Comparison of ENCODE assay signal across 9 cellular contexts in the genomic region with DNA sequence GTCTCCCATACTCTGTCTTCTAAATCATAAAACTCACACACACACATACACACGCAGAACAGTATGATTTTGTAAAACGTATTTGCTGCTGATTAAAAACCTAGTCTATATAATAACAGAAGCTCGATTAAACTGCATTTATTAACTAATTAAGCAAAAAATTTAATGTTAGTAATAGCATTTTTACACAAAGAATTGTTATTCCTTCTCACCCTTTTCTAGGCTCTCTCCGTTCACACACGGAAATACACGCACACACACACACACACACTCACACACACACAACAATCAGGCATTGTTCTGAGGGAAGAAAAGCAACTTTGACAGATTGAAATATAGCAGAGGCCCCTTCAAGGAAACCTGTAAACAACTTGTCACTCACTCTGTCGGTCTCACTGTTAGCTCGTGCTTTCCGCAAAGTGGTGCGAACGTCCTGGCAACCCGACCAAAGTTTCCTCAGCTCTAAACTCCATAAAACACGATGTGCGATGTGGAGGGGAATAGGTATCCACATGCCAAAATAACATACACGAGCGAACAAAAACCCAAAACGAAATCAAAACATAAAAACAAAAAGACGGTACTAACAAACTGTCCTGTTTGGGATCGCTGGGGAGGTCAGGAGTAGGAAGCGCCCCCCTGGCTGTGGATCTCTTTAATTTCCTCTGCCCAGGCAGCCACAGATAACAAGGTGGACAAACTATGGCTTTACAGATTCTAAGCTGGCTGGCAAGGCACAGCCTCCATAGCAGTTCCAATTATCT. TPM values are rescaled to one million over a fixed set of nuclear protein-coding genes. Genes with fewer than 3 reads are reported as not detected.
DNase-seq lines count a peak whose midpoint lies in the region; ATAC-seq and TF ChIP-seq lines count a peak whose summit lies in the region.
"Had no signal": no experiment of that assay in that cellular context is flagged by ENCODE, and none has a peak within 500 bp of the region (broad histone marks: within the 10 kb centered on the region; RNA-seq: fewer than 3 reads in every experiment).

No MANE protein-coding gene starts in this region.

- H3K27ac ChIP-seq in brain microvascular endothelial cell (no peak overlapping the region), spleen (peak overlapping the region in 2 of 8 donors; percentile 5 to 16)
- H3K27ac ChIP-seq: adrenal gland had no signal

- no peak for ATAC-seq in stimulated activated naive CD8-positive, alpha-beta T cell treated with anti-CD3 and anti-CD28 coated beads, Interleukin-15, Interleukin-2, amounts not matched to agents 100 U/mL and 50 U/mL, for 24 hours
- no peak for ATAC-seq in GM21576 (IDR thresholded peaks at IDR 0.05; ENCODE audit: unreplicated experiment)

- no peak for TF ChIP-seq POLR2A in spleen (IDR thresholded peaks at IDR 0.05)

- H3K4me3 ChIP-seq in brain microvascular endothelial cell (ENCODE audit: low read depth, low read length) (peak overlapping the region; percentile 59), spleen (peak overlapping the region in 6 of 8 donors; percentile 9 to 57 (median 26))

- H3K36me3 ChIP-seq in brain microvascular endothelial cell (replicated peaks) (no peaks in the 10 kb centered on the region), spleen (no peaks in the 10 kb centered on the region)
- H3K36me3 ChIP-seq: adrenal gland had no signal

- no peak for TF ChIP-seq RAD21 in Ishikawa (IDR thresholded peaks at IDR 0.05; ENCODE audit: low read depth)

- TF ChIP-seq CTCF in brain microvascular endothelial cell (IDR thresholded peaks at IDR 0.05; ENCODE audit: low read depth, low read length, missing control alignments): no peak
- no peak for TF ChIP-seq CTCF in spleen (IDR thresholded peaks at IDR 0.05 in 8 of 11, conservative IDR thresholded peaks at IDR 0.05 in 3 of 11)

- no peaks in the 10 kb centered on the region for H3K9me3 ChIP-seq in spleen
- H3K9me3 ChIP-seq: adrenal gland had no signal

- in situ Hi-C loops in brain microvascular endothelial cell (cut with HindIII; ENCODE audit: low pct_ligation_motif_present, low sequenced_read_pairs): no loop called here

- WGBS in spleen, 5 donors: 5 to 9% (median 6%) methylated on average over 20 of the region's 20 CpGs

- TF ChIP-seq EP300 in Ishikawa (IDR thresholded peaks at IDR 0.05; ENCODE audit: borderline replicate concordance): no peak

- H3K27me3 ChIP-seq in brain microvascular endothelial cell (replicated peaks) (no peaks in the 10 kb centered on the region), spleen (replicated peaks in 1 of 7) (peaks cover 0 to 34% (median 0%) of the 10 kb centered on the region in 7 donors)

- H3K4me1 ChIP-seq in spleen: peaks cover 0 to 18% (median 0%) of the 10 kb centered on the region in 6 donors
- H3K4me1 ChIP-seq: adrenal gland had no signal

- DNase-seq in brain microvascular endothelial cell (peak; percentile 13), iris pigment epithelial cell (ENCODE audit: low read depth) (peak; percentile 28), spleen (no peak), AG08395 (ENCODE audit: low spot score) (no peak), hepatic stellate cell (ENCODE audit: low spot score) (no peak)
- DNase-seq in stimulated activated naive CD8-positive, alpha-beta T cell treated with anti-CD3 and anti-CD28 coated beads, Interleukin-15, Interleukin-2, amounts not matched to agents 100 U/mL and 50 U/mL, for 24 hours: no peak

- intact Hi-C loops in spleen (cut with DNase I; ENCODE audit: low total_unique reads): no loop called here

TF ChIP-seq in Ishikawa, 13 proteins besides CTCF, POLR2A, EP300 and RAD21:
- TF ChIP-seq NFIC (IDR thresholded peaks at IDR 0.05): no peak
- no peak for TF ChIP-seq TAF1 (IDR thresholded peaks at IDR 0.05; ENCODE audit: low read depth)
- TF ChIP-seq, protein P1, sequence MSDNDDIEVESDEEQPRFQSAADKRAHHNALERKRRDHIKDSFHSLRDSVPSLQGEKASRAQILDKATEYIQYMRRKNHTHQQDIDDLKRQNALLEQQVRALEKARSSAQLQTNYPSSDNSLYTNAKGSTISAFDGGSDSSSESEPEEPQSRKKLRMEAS (IDR thresholded peaks at IDR 0.05): 0 out of 2 replicates have a peak, but pooled peaks have one; percentile 6

RNA-seq across cellular contexts. Expression of a gene that starts 0.7 kb away (rescaled TPM):
- 10 to 100 TPM in 4 of 7 donors, 1 to 10 TPM in 3; 7.4 to 21.3 (median 14.4) TPM for total RNA-seq in spleen
- polyA plus RNA-seq in spleen: under 1 TPM; 0.20 to 0.35 (median 0.35) TPM

Comparison
In these comparisons a context has a peak if more than half of its experiments do, and no peak if none do; other contexts are left out.
1. DNase-seq: peak in brain microvascular endothelial cell (single experiment) and iris pigment epithelial cell (single experiment); none in spleen (single experiment), AG08395 (single experiment), stimulated activated naive CD8-positive, alpha-beta T cell treated with anti-CD3 and anti-CD28 coated beads, Interleukin-15, Interleukin-2, amounts not matched to agents 100 U/mL and 50 U/mL, for 24 hours (single experiment) and hepatic stellate cell (single experiment).